ENCODE assay signal across 8 cellular contexts in genomic region chr1:40161888-40162397, GRCh38. TPM values are rescaled to one million over a fixed set of nuclear protein-coding genes. Genes with fewer than 3 reads are reported as not detected.
A peak's percentile ranks its signal among the peaks of the same experiment; 100 is the strongest.
DNase-seq lines count a peak whose midpoint lies in the region; ATAC-seq, FAIRE-seq and TF ChIP-seq lines count a peak whose summit lies in the region.

No MANE protein-coding gene starts in this region.

- peak overlapping the region; percentile 89 for H3K27ac ChIP-seq in K562 (ENCODE audit: extremely low read depth, low read depth, low read length)
- H3K27ac ChIP-seq in lung (ENCODE audit: low read depth in 1 of 2, low read length in 1 of 2) = peak overlapping the region; percentile 93 to 97

- DNase-seq in BE2C = no peak
- peak in 1 of 4 experiments; percentile 18 for DNase-seq in K562 (ENCODE audit: extremely low read depth in 1 of 4, low spot score in 3 of 4)
- DNase-seq in lung (ENCODE audit: low spot score) = no peak
- no peak for DNase-seq in WTC11 (ENCODE audit: low spot score)
- DNase-seq in stimulated activated naive CD8-positive, alpha-beta T cell treated with anti-CD3 and anti-CD28 coated beads, Interleukin-15, amount 100 ng/mL, for 72 hours = no peak
- no peak for DNase-seq in osteocyte (ENCODE audit: extremely low spot score, unreplicated experiment)

- no peaks in the 10 kb centered on the region for H3K9me1 ChIP-seq in K562 (ENCODE audit: control insufficient read depth, insufficient read depth, low read length)

- peak overlapping the region; percentile 99 for H3K4me2 ChIP-seq in K562 (ENCODE audit: insufficient read depth, low read length)

- TF ChIP-seq RAD21 in K562 (CRISPR knock-in tag; conservative IDR thresholded peaks at IDR 0.05 in 1 of 2, IDR thresholded peaks at IDR 0.05 in 1 of 2) = peak in 1 of 2 experiments; percentile 2; a peak in 1 of 4 replicates

- no peak for FAIRE-seq in K562 (lab: Jason Lieb, UNC)

- WGBS in K562 (ENCODE audit: insufficient coverage, low coverage, missing lambda C conversion rate) = 2% methylated on average over 16 of the region's 16 CpGs
- WGBS in lung, 2 donors = 0% methylated on average over 16 of the region's 16 CpGs

- H2AFZ ChIP-seq in K562 (ENCODE audit: low read depth, low read length) = peak overlapping the region; percentile 100; the same call in 1 of the 2 replicates

- peaks cover 14% of the 10 kb centered on the region for H3K4me1 Mint-ChIP-seq in WTC11
- H3K4me1 Mint-ChIP-seq in stimulated activated naive CD8-positive, alpha-beta T cell treated with anti-CD3 and anti-CD28 coated beads, Interleukin-15, amount 100 ng/mL, for 72 hours = peaks cover 21% of the 10 kb centered on the region
- H3K4me1 Mint-ChIP-seq in osteocyte (ENCODE audit: unreplicated experiment) = peaks cover 20% of the 10 kb centered on the region

- ATAC-seq in HG03066 (IDR thresholded peaks at IDR 0.05; ENCODE audit: low read depth, unreplicated experiment) (peak; percentile 31), K562 (0 out of 3 replicates have a peak, but pooled peaks have one; percentile 5), lung (ENCODE audit: insufficient read depth, low FRiP score) (no peak), HG03025 (IDR thresholded peaks at IDR 0.05; ENCODE audit: low FRiP score, unreplicated experiment) (no peak), WTC11 (no peak)
- ATAC-seq in stimulated activated naive CD8-positive, alpha-beta T cell treated with anti-CD3 and anti-CD28 coated beads, Interleukin-15, amount 100 ng/mL, for 72 hours = no peak

- in situ Hi-C loops in K562 (cut with MboI) = no loop called here

- H4K20me1 ChIP-seq in K562 (replicated peaks; ENCODE audit: control insufficient read depth, insufficient read depth, low read length) = peaks cover 42% of the 10 kb centered on the region

- no peaks in the 10 kb centered on the region for H3K9me3 ChIP-seq in BE2C
- H3K9me3 ChIP-seq in K562 (replicated peaks; ENCODE audit: control insufficient read depth, insufficient read depth, low read depth, low read length) = no peaks in the 10 kb centered on the region
- H3K9me3 ChIP-seq in lung (ENCODE audit: control insufficient read depth in 2 of 2, insufficient read depth in 1 of 2, low read length in 1 of 2) = no peaks in the 10 kb centered on the region

- TF ChIP-seq CTCF in BE2C (IDR thresholded peaks at IDR 0.05; ENCODE audit: low read depth, low read length) (0 out of 2 replicates have a peak, but pooled peaks have one; percentile 7), K562 (IDR thresholded peaks at IDR 0.05 in 2 of 3, conservative IDR thresholded peaks at IDR 0.05 in 1 of 3; ENCODE audit: insufficient read depth in 2 of 3, low read depth in 1 of 3, low read length in 3 of 3) (0 out of 6 replicates have a peak, but pooled peaks of 2 of the 3 experiments have one; percentile 18 to 24), lung (IDR thresholded peaks at IDR 0.05; ENCODE audit: control extremely low read depth, extremely low read depth) (no peak), WTC11 (IDR thresholded peaks at IDR 0.05) (no peak), osteocyte (IDR thresholded peaks at IDR 0.05) (no peak)

- peak overlapping the region; percentile 94 to 98 for H3K9ac ChIP-seq in K562 (ENCODE audit: insufficient read depth in 1 of 2, low read depth in 2 of 2, low read length in 2 of 2)

- H3K4me1 ChIP-seq in BE2C = no peaks in the 10 kb centered on the region
- H3K4me1 ChIP-seq in K562 (replicated peaks in 1 of 2; ENCODE audit: control insufficient read depth in 2 of 2, insufficient read depth in 2 of 2, low read length in 2 of 2) = peaks cover 4 to 25% of the 10 kb centered on the region in 2 experiments
- peaks cover 0 to 17% of the 10 kb centered on the region in 2 donors for H3K4me1 ChIP-seq in lung (ENCODE audit: control insufficient read depth in 2 of 2, insufficient read depth in 2 of 2, low read length in 2 of 2)

- H3K9me3 Mint-ChIP-seq in WTC11 (no peaks in the 10 kb centered on the region), osteocyte (ENCODE audit: unreplicated experiment) (no peaks in the 10 kb centered on the region)
- no peaks in the 10 kb centered on the region for H3K9me3 Mint-ChIP-seq in stimulated activated naive CD8-positive, alpha-beta T cell treated with anti-CD3 and anti-CD28 coated beads, Interleukin-15, amount 100 ng/mL, for 72 hours

- no peak for TF ChIP-seq EP300 in K562 (IDR thresholded peaks at IDR 0.05; ENCODE audit: low read length)

- H3K27me3 Mint-ChIP-seq in WTC11 (ENCODE audit: low read depth) (no peaks in the 10 kb centered on the region), osteocyte (ENCODE audit: unreplicated experiment) (peaks cover 3% of the 10 kb centered on the region)
- H3K27me3 Mint-ChIP-seq in stimulated activated naive CD8-positive, alpha-beta T cell treated with anti-CD3 and anti-CD28 coated beads, Interleukin-15, amount 100 ng/mL, for 72 hours = no peaks in the 10 kb centered on the region

- no TSS peak for BruUV-seq in K562 (replicated peaks; lab: Mats Ljungman, UMichigan)

- H3K27me3 ChIP-seq in BE2C (no peaks in the 10 kb centered on the region), K562 (ENCODE audit: control insufficient read depth in 2 of 2, insufficient read depth in 2 of 2, low read length in 2 of 2) (no peaks in the 10 kb centered on the region), lung (ENCODE audit: control insufficient read depth, insufficient read depth) (no peaks in the 10 kb centered on the region)

- H3K4me3 ChIP-seq in BE2C (ENCODE audit: low read depth, low read length) (peak overlapping the region; percentile 83), K562 (peak overlapping the region; percentile 94), lung (peak overlapping the region; percentile 89)

- intact Hi-C loops in K562 (cut with micrococcal nuclease) = loop anchor here (2.0 kb wide), 2 partner anchors 21 to 97 kb away; partner anchors contain the start of gene ZMPSTE24

- H3K36me3 Mint-ChIP-seq in WTC11 (no peaks in the 10 kb centered on the region), osteocyte (ENCODE audit: unreplicated experiment) (no peaks in the 10 kb centered on the region)

- CTCF ChIA-PET in K562 (lab: Yijun Ruan, JAX; ENCODE audit: low intra/inter-chr PET ratio) = no interaction called here
- CTCF ChIA-PET in WTC11 (lab: Charles Lee) = interaction anchor here (0.7 to 3.4 kb wide), 6 partner anchors 9 to 177 kb away, joined by 4 to 16 read pairs (median 10); no protein-coding TSS in a partner anchor

- H3K79me2 ChIP-seq in K562 (ENCODE audit: control insufficient read depth, insufficient read depth, low read length) = peaks cover 63% of the 10 kb centered on the region

- POLR2A ChIA-PET in K562 (lab: Yijun Ruan, JAX) = interaction anchor here (0.7 to 3.3 kb wide), 14 partner anchors 9 to 156 kb away, joined by 3 to 20 read pairs (median 4); no protein-coding TSS in a partner anchor
- POLR2A ChIA-PET in WTC11 (lab: Charles Lee) = interaction anchor here (0.6 kb wide), 1 partner anchor 171 kb away, joined by 3 read pairs; no protein-coding TSS in a partner anchor

- H3K27ac Mint-ChIP-seq in WTC11 = no peak overlapping the region
- no peak overlapping the region for H3K27ac Mint-ChIP-seq in stimulated activated naive CD8-positive, alpha-beta T cell treated with anti-CD3 and anti-CD28 coated beads, Interleukin-15, amount 100 ng/mL, for 72 hours
- no peak overlapping the region for H3K27ac Mint-ChIP-seq in osteocyte (ENCODE audit: unreplicated experiment)

- H3K4me3 Mint-ChIP-seq in WTC11 (no peak overlapping the region), osteocyte (ENCODE audit: unreplicated experiment) (no peak overlapping the region)
- no peak overlapping the region for H3K4me3 Mint-ChIP-seq in stimulated activated naive CD8-positive, alpha-beta T cell treated with anti-CD3 and anti-CD28 coated beads, Interleukin-15, amount 100 ng/mL, for 72 hours

- no peaks in the 10 kb centered on the region for H3K36me3 ChIP-seq in BE2C
- H3K36me3 ChIP-seq in K562 (ENCODE audit: control insufficient read depth, insufficient read depth, low read length) = peaks cover 5% of the 10 kb centered on the region; the same call in 1 of the 3 replicates
- H3K36me3 ChIP-seq in lung (ENCODE audit: control insufficient read depth in 2 of 2, insufficient read depth in 2 of 2, low read length in 2 of 2) = no peaks in the 10 kb centered on the region

- no peak for TF ChIP-seq POLR2A in K562 (conservative IDR thresholded peaks at IDR 0.05)

TF ChIP-seq in K562, 482 proteins besides CTCF, POLR2A, EP300 and RAD21 (continues in another document):
- TF ChIP-seq MAZ (CRISPR knock-in tag; conservative IDR thresholded peaks at IDR 0.05 in 1 of 2, IDR thresholded peaks at IDR 0.05 in 1 of 2) = peak in 1 of 2 experiments; percentile 32; a peak in 1 of 4 replicates
- TF ChIP-seq NFATC3 (IDR thresholded peaks at IDR 0.05) = peak; percentile 72; the same call in 1 of the 2 replicates
- TF ChIP-seq ASH1L (IDR thresholded peaks at IDR 0.05; ENCODE audit: borderline replicate concordance, low read depth, partially characterized antibody) = peak; percentile 44

TF ChIP-seq in WTC11, 78 proteins besides CTCF, POLR2A, EP300 and RAD21 (continues in another document):
- TF ChIP-seq TCF7 (CRISPR knock-in tag; IDR thresholded peaks at IDR 0.05; ENCODE audit: low read depth) = no peak

RNA-seq across cellular contexts. Expression of gene RLF, which starts 0.8 kb away (rescaled TPM):
- polyA plus RNA-seq in BE2C (2012; ENCODE audit: insufficient read depth, insufficient read length, low read depth) = 8.8 TPM
- 25.3 and 85.9 TPM in 2 replicates for total RNA-seq in K562 (2011; cell fraction: chromatin; rRNA removed; ENCODE audit: low replicate concordance)
- total RNA-seq in K562 (2011; cell fraction: nucleolus; rRNA removed) = 15.0 and 23.9 TPM in 2 replicates
- 31.8 and 32.3 TPM in 2 replicates for total RNA-seq in K562 (2011; cell fraction: nucleoplasm; rRNA removed)
- total RNA-seq in K562 (2014; rRNA removed) = 16.8 and 18.8 TPM in 2 replicates
- total RNA-seq in K562 (2014; rRNA removed; fragmentation: Illumina TruSeq; extraction: Trizol) = 35.0 and 37.5 TPM in 2 replicates
- total RNA-seq in K562 (2015; rRNA removed; fragmentation: Illumina TruSeq; extraction: Trizol) = 31.6 and 33.0 TPM in 2 replicates
- 21.2 and 22.1 TPM in 2 replicates for total RNA-seq in K562 (2021)
- polyA plus RNA-seq in K562 (2011; rRNA removed) = 27.9 and 30.2 TPM in 2 replicates
- polyA plus RNA-seq in K562 (2011; cell fraction: cytosol; rRNA removed) = 4.4 and 11.8 TPM in 2 replicates
- polyA plus RNA-seq in K562 (2011; cell fraction: nucleus; rRNA removed) = 12.8 and 23.6 TPM in 2 replicates
- 13.4 and 15.1 TPM in 2 replicates for polyA plus RNA-seq in K562 (2012)
- 17.7 and 21.8 TPM in 2 replicates for polyA plus RNA-seq in K562 (2014; fragmentation: Illumina TruSeq; extraction: Trizol)
- polyA plus RNA-seq in K562 (2014; fragmentation: Nextera tagmentation; extraction: Ambion mirVana) = 1 to 10 TPM; 3.6 to 5.6 TPM
- 11.2 and 11.5 TPM in 2 replicates for polyA plus RNA-seq in K562 (2014; rRNA removed)
- polyA minus RNA-seq in K562 (2011; rRNA and poly(A)+ RNA removed) = 66.1 and 103 TPM in 2 replicates
- 27.9 and 28.1 TPM in 2 replicates for polyA minus RNA-seq in K562 (2011; cell fraction: cytosol; rRNA and poly(A)+ RNA removed)
- 14.7 and 38.4 TPM in 2 replicates for polyA minus RNA-seq in K562 (2011; cell fraction: nucleus; rRNA and poly(A)+ RNA removed)
- 10 to 100 TPM; 10.9 to 43.1 TPM for total RNA-seq in lung
- 1 to 10 TPM; 3.5 to 6.1 TPM for polyA plus RNA-seq in lung
- total RNA-seq in WTC11 (2021) = 18.5 to 22.1 TPM (median 20.2 TPM) in 3 replicates
- 14.0 TPM in 2 replicates for total RNA-seq in osteocyte

Comparison
In these comparisons a context has a peak if more than half of its experiments do, and no peak if none do; other contexts are left out.
1. CTCF ChIP-seq: peak in BE2C (single experiment) and K562 (2 of 3); none in lung (single experiment), WTC11 (single experiment) and osteocyte (single experiment).
2. ATAC-seq: peak in HG03066 (single experiment) and K562 (single experiment); none in lung (single experiment), HG03025 (single experiment), WTC11 (single experiment) and stimulated activated naive CD8-positive, alpha-beta T cell treated with anti-CD3 and anti-CD28 coated beads, Interleukin-15, amount 100 ng/mL, for 72 hours (single experiment).
3. Peak in every context shown above with its lines, with median percentiles within 50 percentile points of each other: H3K4me3 ChIP-seq.